In genomic region chr16:2061526-2061925, GRCh38 we compare ENCODE assay signal across 31 cellular contexts. TPM values are rescaled to one million over a fixed set of nuclear protein-coding genes. Genes with fewer than 3 reads are reported as not detected.
"Had no signal": no experiment of that assay in that cellular context is flagged by ENCODE, and none has a peak within 500 bp of the region (broad histone marks: within the 10 kb centered on the region; RNA-seq: fewer than 3 reads in every experiment).

No MANE protein-coding gene starts in this region.

- H3K4me1 ChIP-seq: esophagus muscularis mucosa, foreskin keratinocyte, gastrocnemius medialis, heart right ventricle had no signal

- H3K27ac ChIP-seq: brain microvascular endothelial cell, coronary artery, dorsolateral prefrontal cortex, esophagus muscularis mucosa, foreskin keratinocyte, gastrocnemius medialis, heart right ventricle, WERI-Rb-1 had no signal

- H3K4me3 ChIP-seq: coronary artery, dorsolateral prefrontal cortex, esophagus muscularis mucosa, gastrocnemius medialis, heart right ventricle had no signal

- DNase-seq: activated B cell treated with CpG ODN at 0.5 μM for 24 hours; activated CD4-positive, alpha-beta T cell treated with anti-CD3 and anti-CD28 coated beads for 48 hours; activated CD4-positive, alpha-beta T cell treated with anti-CD3 and anti-CD28 coated beads, Interleukin-2, amount 50 U/mL, for 1 hour; activated CD4-positive, alpha-beta T cell treated with anti-CD3 and anti-CD28 coated beads, Interleukin-2, amount 50 U/mL, for 48 hours; activated CD8-positive, alpha-beta memory T cell treated with anti-CD3 and anti-CD28 coated beads for 24 hours; activated CD8-positive, alpha-beta T cell treated with anti-CD3 and anti-CD28 coated beads for 36 hours; activated effector memory CD4-positive, alpha-beta T cell treated with Interleukin-2 at 50 U/mL for 16 hours; activated gamma-delta T cell treated with Interleukin-2 at 50 U/mL for 16 hours; activated naive CD4-positive, alpha-beta T cell treated with anti-CD3 and anti-CD28 coated beads, Interleukin-2, amount 50 U/mL, for 16 hours; activated naive CD4-positive, alpha-beta T cell treated with Interleukin-2 at 50 U/mL for 16 hours; activated T-cell treated with anti-CD3 and anti-CD28 coated beads, Interleukin-2, amount 50 U/mL, for 4 hours; amniotic stem cell; anterior cingulate cortex; brain microvascular endothelial cell; dorsolateral prefrontal cortex; effector memory CD4-positive, alpha-beta T cell; endodermal cell; foreskin keratinocyte; gastrocnemius medialis; heart right ventricle; T-helper 17 cell; T1000; WERI-Rb-1 had no signal

- ATAC-seq: activated CD4-positive, CD25-positive, alpha-beta regulatory T cell treated with anti-CD3 and anti-CD28 coated beads, Interleukin-2, amount 50 U/mL, for 24 hours; activated CD8-positive, alpha-beta T cell treated with anti-CD3 and anti-CD28 coated beads for 36 hours; activated T-cell treated with anti-CD3 and anti-CD28 coated beads, Interleukin-2, amount 50 U/mL, for 4 hours; activated T-helper 17 cell treated with anti-CD3 and anti-CD28 coated beads, Interleukin-2, amount 50 U/mL, for 72 hours; foreskin keratinocyte; gastrocnemius medialis; heart right ventricle; T-helper 17 cell had no signal

- H3K9me3 ChIP-seq: esophagus muscularis mucosa, gastrocnemius medialis, heart right ventricle had no signal

- H3K27me3 ChIP-seq: brain microvascular endothelial cell, dorsolateral prefrontal cortex, esophagus muscularis mucosa, foreskin keratinocyte, gastrocnemius medialis, heart right ventricle had no signal

- FAIRE-seq: astrocyte, bronchial epithelial cell had no signal

RNA-seq across cellular contexts. Expression of gene NPW, which starts 41.9 kb away (rescaled TPM):
- total RNA-seq: bronchial epithelial cell, cardiac septum, cerebellum, esophagus muscularis mucosa, gastrocnemius medialis had no signal
